ENCODE assay signal across 14 cellular contexts in the genomic region with DNA sequence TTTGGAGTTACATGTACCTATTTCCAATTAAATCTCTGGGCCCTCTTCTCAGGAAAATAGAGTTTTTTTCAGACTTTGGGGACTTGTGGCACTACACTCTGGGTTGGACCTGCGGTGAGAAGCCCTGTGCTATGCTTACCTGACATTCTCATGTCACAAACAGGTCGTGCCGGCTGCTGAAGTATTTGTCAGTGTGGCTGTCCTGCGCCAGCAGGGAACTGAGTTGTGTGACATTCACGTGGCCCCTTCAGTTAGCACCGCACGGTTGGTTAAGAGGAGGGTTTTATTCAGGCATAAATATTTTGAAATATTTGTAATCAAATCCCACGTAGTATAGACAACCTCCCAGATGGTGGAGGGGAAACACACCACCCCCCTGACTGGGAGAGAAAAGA. TPM values are rescaled to one million over a fixed set of nuclear protein-coding genes. Genes with fewer than 3 reads are reported as not detected.
DNase-seq lines count a peak whose midpoint lies in the region; ATAC-seq and TF ChIP-seq lines count a peak whose summit lies in the region.
"Had no signal": no experiment of that assay in that cellular context is flagged by ENCODE, and none has a peak within 500 bp of the region (broad histone marks: within the 10 kb centered on the region; RNA-seq: fewer than 3 reads in every experiment).

No MANE protein-coding gene starts in this region.

- no peak overlapping the region for H2BK15ac ChIP-seq in mesenchymal stem cell (ENCODE audit: low read depth, poor library complexity, severe bottlenecking)

- H3K27me3 ChIP-seq in BJ (ENCODE audit: control insufficient read depth, insufficient read depth, low read length) (no peaks in the 10 kb centered on the region), ascending aorta (no peaks in the 10 kb centered on the region), mesenchymal stem cell (ENCODE audit: control insufficient read depth in 1 of 2, insufficient read depth in 1 of 2, low read length in 2 of 2) (no peaks in the 10 kb centered on the region), spleen (replicated peaks in 1 of 7) (peaks cover 0 to 6% (median 0%) of the 10 kb centered on the region in 7 donors)
- H3K27me3 ChIP-seq: body of pancreas had no signal

- CTCF ChIA-PET in BJ (lab: Yijun Ruan, JAX), result interaction anchor here (0.9 to 1.3 kb wide), 3 partner anchors 8 to 118 kb away, joined by 3 to 7 read pairs (median 6); no protein-coding TSS in a partner anchor

- H3K79me1 ChIP-seq in mesenchymal stem cell (replicated peaks; ENCODE audit: low read length, poor library complexity, severe bottlenecking), result no peaks in the 10 kb centered on the region

- H3K9me3 ChIP-seq in ascending aorta, result peaks cover 0 to 19% of the 10 kb centered on the region in 2 donors
- H3K9me3 ChIP-seq in mesenchymal stem cell (ENCODE audit: control insufficient read depth, low read length), result peaks cover 35% of the 10 kb centered on the region
- peaks cover 0 to 28% (median 24%) of the 10 kb centered on the region in 8 donors for H3K9me3 ChIP-seq in spleen
- H3K9me3 ChIP-seq: body of pancreas had no signal

- ATAC-seq in GM21529 (IDR thresholded peaks at IDR 0.05; ENCODE audit: unreplicated experiment) (no peak), GM21360 (IDR thresholded peaks at IDR 0.05; ENCODE audit: unreplicated experiment) (no peak)
- ATAC-seq: activated CD4-positive, CD25-positive, alpha-beta regulatory T cell treated with anti-CD3 and anti-CD28 coated beads, Interleukin-2, amount 50 U/mL, for 24 hours; T-cell had no signal

- H2AK5ac ChIP-seq in mesenchymal stem cell (ENCODE audit: low read length, severe bottlenecking), result no peak overlapping the region

- peak overlapping the region; percentile 49 to 76 for H2BK12ac ChIP-seq in mesenchymal stem cell (ENCODE audit: low read length in 2 of 2)

- peak overlapping the region; percentile 95 for H4K91ac ChIP-seq in mesenchymal stem cell (ENCODE audit: low read length)

- H3K23ac ChIP-seq in mesenchymal stem cell (ENCODE audit: low read length in 2 of 2), result no peak overlapping the region

- peak overlapping the region; percentile 67 to 89 for H3K18ac ChIP-seq in mesenchymal stem cell (ENCODE audit: low read depth in 1 of 2, low read length in 2 of 2)

- H3K4me2 ChIP-seq in mesenchymal stem cell (ENCODE audit: low read length, poor library complexity, severe bottlenecking), result no peak overlapping the region

- H2AFZ ChIP-seq in mesenchymal stem cell (ENCODE audit: low read depth, low read length), result no peak overlapping the region

- H2BK120ac ChIP-seq in mesenchymal stem cell (ENCODE audit: low read depth, low read length), result peak overlapping the region; percentile 6

- no peak overlapping the region for H2BK5ac ChIP-seq in mesenchymal stem cell (ENCODE audit: low read depth, low read length, poor library complexity, severe bottlenecking)

- H3K27ac ChIP-seq in ascending aorta (peak overlapping the region; percentile 98 to 99), mesenchymal stem cell (ENCODE audit: low read length, poor library complexity, severe bottlenecking) (no peak overlapping the region), spleen (peak overlapping the region in 6 of 8 donors; percentile 7 to 71 (median 59))

- H4K8ac ChIP-seq in mesenchymal stem cell (ENCODE audit: low read length), result no peak overlapping the region

- POLR2A ChIA-PET in BJ (lab: Charles Lee), result no interaction called here

- no peak for DNase-seq in BJ (ENCODE audit: low read depth)
- no peak for DNase-seq in ascending aorta (ENCODE audit: low spot score in 2 of 2)
- no peak for DNase-seq in mesenchymal stem cell
- no peak for DNase-seq in spleen
- no peak for DNase-seq in activated CD4-positive, alpha-beta T cell treated with anti-CD3 and anti-CD28 coated beads for 1 hour
- DNase-seq in OCI-M1 (lab: John Stamatoyannopoulos, UW), result no peak
- DNase-seq: CD4-positive, CD25-positive, alpha-beta regulatory T cell; NCI-H2171; stimulated activated CD4-positive, alpha-beta T cell treated with anti-CD3 and anti-CD28 coated beads, Interleukin-12 subunit alpha, Interleukin-12 subunit beta, amount 100 ng/mL, for 4 hours; T-cell had no signal

- peak overlapping the region in 1 of 2 experiments; percentile 78 for H3K4ac ChIP-seq in mesenchymal stem cell (ENCODE audit: low read depth in 1 of 2, low read length in 2 of 2)

- H3K14ac ChIP-seq in mesenchymal stem cell (ENCODE audit: low read length in 2 of 2), result no peak overlapping the region

- 88% methylated on average over 6 of the region's 8 CpGs for WGBS in mesenchymal stem cell
- 84 to 94% (median 90%) methylated on average over 8 of the region's 8 CpGs for WGBS in spleen, 5 donors

- H3K36me3 ChIP-seq in BJ (ENCODE audit: control insufficient read depth, insufficient read depth, low read length) (no peaks in the 10 kb centered on the region), ascending aorta (no peaks in the 10 kb centered on the region), mesenchymal stem cell (ENCODE audit: control insufficient read depth in 1 of 2, insufficient read depth in 2 of 2, low read depth in 1 of 2, low read length in 2 of 2) (no peaks in the 10 kb centered on the region), spleen (no peaks in the 10 kb centered on the region)

- no peak for TF ChIP-seq POLR2A in spleen (IDR thresholded peaks at IDR 0.05)

- TF ChIP-seq CTCF in BJ (IDR thresholded peaks at IDR 0.05; ENCODE audit: insufficient read depth, low read depth, low read length), result no peak
- TF ChIP-seq CTCF in ascending aorta (IDR thresholded peaks at IDR 0.05), result no peak
- TF ChIP-seq CTCF in spleen (IDR thresholded peaks at IDR 0.05 in 8 of 11, conservative IDR thresholded peaks at IDR 0.05 in 3 of 11), result no peak

- peak overlapping the region; percentile 95 for H3K9ac ChIP-seq in mesenchymal stem cell (ENCODE audit: low read length)

- H3K4me3 ChIP-seq in BJ (ENCODE audit: low read depth, low read length) (peak overlapping the region; percentile 28), ascending aorta (peak overlapping the region in 1 of 2 donors; percentile 52), mesenchymal stem cell (ENCODE audit: insufficient read depth in 1 of 2, low read depth in 1 of 2, low read length in 2 of 2) (peak overlapping the region in 1 of 2 experiments; percentile 71), spleen (no peak overlapping the region)
- H3K4me3 ChIP-seq: body of pancreas had no signal

- H3K4me1 ChIP-seq in ascending aorta (peaks cover 18 to 19% of the 10 kb centered on the region in 2 donors), mesenchymal stem cell (ENCODE audit: control insufficient read depth, insufficient read depth, low read depth, low read length) (peaks cover 5% of the 10 kb centered on the region), spleen (peaks cover 0 to 10% (median 0%) of the 10 kb centered on the region in 6 donors)
- H3K4me1 ChIP-seq: body of pancreas had no signal

- intact Hi-C loops in ascending aorta (cut with DNase I) (loop anchor here (1.0 to 2.0 kb wide), 4 partner anchors 30 to 113 kb away; no protein-coding TSS in a partner anchor), spleen (cut with DNase I; ENCODE audit: low total_unique reads) (no loop called here)

RNA-seq across cellular contexts. Expression of gene COL6A2, which starts 6.3 kb away (rescaled TPM):
- polyA plus RNA-seq in BJ (2011; rRNA removed) (412 and 665 TPM in 2 replicates), spleen (100 to 1,000 TPM; 101 to 244 (median 110) TPM)
- polyA minus RNA-seq in BJ (2011; rRNA and poly(A)+ RNA removed), result 246 and 249 TPM in 2 replicates
- total RNA-seq in ascending aorta (1,704 TPM), spleen (100 to 1,000 TPM; 105 to 259 (median 198) TPM)
- polyA plus RNA-seq in mesenchymal stem cell (2013, experiment 1 of 2), result 1,409 TPM
- 1,389 TPM for polyA plus RNA-seq in mesenchymal stem cell (2013, experiment 2 of 2)
